ENCODE assay signal across 1 cellular context in the genomic region with DNA sequence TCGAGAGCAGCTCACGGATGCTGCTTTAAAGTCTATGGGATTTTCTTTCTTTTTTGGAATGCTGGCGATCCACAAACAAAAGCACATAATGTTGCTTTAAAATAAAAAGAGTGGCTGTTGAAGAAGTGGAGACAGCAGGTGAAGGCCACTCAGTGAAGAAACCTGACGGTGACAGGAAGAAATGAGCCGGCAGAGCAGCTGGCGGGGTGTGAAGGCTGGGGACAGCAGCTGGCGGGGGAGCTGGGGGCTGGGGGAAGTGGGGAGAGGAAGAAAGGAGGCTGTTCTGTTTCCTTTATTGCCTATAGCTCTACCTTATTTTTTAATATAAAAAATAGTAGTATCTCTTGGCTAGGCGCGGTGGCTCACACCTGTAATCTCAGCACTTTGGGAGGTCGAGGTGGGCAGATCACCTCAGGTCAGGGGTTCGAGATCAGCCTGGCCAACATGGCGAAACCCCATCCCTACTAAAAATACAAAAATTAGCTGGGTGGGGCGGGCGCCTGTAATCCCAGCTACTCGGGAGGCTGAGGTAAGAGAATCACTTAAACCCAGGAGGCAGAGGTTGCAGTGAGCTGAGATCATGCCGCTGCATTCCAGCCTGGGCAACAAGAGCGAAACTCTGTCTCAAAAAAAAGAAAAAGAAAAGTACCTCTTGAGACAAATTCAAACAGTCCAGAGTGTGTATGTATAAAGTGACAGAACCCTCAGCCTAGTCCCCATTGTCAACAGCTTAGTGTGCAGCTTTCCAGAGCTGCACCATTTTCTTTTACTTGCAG.
TF ChIP-seq lines count a peak whose summit lies in the region.

No MANE protein-coding gene starts in this region.

TF ChIP-seq in GM23338, 12 proteins besides CTCF, POLR2A, EP300 and RAD21 (continued from another document):
- no peak for TF ChIP-seq REST (IDR thresholded peaks at IDR 0.05; ENCODE audit: unreplicated experiment)
